1 cellular context compared by ENCODE assay signal in the genomic region with DNA sequence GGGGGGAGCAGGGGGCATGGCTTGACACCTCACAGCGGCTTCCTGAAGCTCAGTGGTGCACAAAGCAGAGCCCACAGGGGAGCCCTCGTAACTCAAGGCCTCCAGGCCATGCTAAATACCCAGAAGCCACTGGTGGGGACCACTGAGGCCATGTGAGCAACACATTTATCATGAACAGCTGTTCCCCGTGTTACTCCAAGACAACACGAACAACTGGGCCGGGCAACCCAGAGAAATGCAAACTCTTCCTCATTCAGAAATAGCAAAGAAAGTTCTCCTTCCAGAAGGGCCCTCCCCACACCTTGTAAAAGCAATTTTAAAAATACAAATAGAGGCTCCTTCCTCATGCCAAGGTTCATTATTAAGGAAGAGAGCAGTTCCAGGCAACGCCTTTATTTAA.
TF ChIP-seq lines count a peak whose summit lies in the region.

No MANE protein-coding gene starts in this region.

TF ChIP-seq in endothelial cell of umbilical vein, 7 proteins besides CTCF, POLR2A, EP300 and RAD21 (continued from another document):
- TF ChIP-seq GATA2 (IDR thresholded peaks at IDR 0.05; ENCODE audit: insufficient read depth, insufficient read length, low read depth, low read length), result no peak
